Comparison of ENCODE assay signal across 1 cellular context in genomic region chr5:176361437-176362097, GRCh38.
A peak's percentile ranks its signal among the peaks of the same experiment; 100 is the strongest.
TF ChIP-seq lines count a peak whose summit lies in the region.

Gene KIAA1191 (minus strand): TSS chr5:176361764. CDS start chr5:176359508, 2,256 bp downstream.

TF ChIP-seq in K562, 482 proteins besides CTCF, POLR2A, EP300 and RAD21 (continued from another document and continues in another):
- TF ChIP-seq, protein P1, sequence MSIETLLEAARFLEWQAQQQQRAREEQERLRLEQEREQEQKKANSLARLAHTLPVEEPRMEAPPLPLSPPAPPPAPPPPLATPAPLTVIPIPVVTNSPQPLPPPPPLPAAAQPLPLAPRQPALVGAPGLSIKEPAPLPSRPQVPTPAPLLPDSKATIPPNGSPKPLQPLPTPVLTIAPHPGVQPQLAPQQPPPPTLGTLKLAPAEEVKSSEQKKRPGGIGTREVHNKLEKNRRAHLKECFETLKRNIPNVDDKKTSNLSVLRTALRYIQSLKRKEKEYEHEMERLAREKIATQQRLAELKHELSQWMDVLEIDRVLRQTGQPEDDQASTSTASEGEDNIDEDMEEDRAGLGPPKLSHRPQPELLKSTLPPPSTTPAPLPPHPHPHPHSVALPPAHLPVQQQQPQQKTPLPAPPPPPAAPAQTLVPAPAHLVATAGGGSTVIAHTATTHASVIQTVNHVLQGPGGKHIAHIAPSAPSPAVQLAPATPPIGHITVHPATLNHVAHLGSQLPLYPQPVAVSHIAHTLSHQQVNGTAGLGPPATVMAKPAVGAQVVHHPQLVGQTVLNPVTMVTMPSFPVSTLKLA (conservative IDR thresholded peaks at IDR 0.05), result peak; percentile 47 to 72; a peak in 2 of 4 replicates
- TF ChIP-seq, protein P2, sequence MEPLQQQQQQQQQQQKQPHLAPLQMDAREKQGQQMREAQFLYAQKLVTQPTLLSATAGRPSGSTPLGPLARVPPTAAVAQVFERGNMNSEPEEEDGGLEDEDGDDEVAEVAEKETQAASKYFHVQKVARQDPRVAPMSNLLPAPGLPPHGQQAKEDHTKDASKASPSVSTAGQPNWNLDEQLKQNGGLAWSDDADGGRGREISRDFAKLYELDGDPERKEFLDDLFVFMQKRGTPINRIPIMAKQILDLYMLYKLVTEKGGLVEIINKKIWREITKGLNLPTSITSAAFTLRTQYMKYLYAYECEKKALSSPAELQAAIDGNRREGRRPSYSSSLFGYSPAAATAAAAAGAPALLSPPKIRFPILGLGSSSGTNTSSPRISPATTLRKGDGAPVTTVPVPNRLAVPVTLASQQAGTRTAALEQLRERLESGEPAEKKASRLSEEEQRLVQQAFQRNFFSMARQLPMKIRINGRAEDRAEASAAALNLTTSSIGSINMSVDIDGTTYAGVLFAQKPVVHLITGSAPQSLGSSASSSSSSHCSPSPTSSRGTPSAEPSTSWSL (CRISPR knock-in tag; IDR thresholded peaks at IDR 0.05; ENCODE audit: borderline replicate concordance), result no peak
- TF ChIP-seq ZNF75A (CRISPR knock-in tag; IDR thresholded peaks at IDR 0.05) (no peak), ARHGAP35 (IDR thresholded peaks at IDR 0.05; ENCODE audit: partially characterized antibody) (peak; percentile 91), RBM39 (optimal IDR thresholded peaks at IDR 0.05; ENCODE audit: low read depth, low read length) (no peak), MYC (IDR thresholded peaks at IDR 0.05; ENCODE audit: low read depth, low read length) (0 out of 2 replicates have a peak, but pooled peaks have one; percentile 36), MYC (CRISPR knock-in tag; IDR thresholded peaks at IDR 0.05; ENCODE audit: borderline replicate concordance, low read depth) (0 out of 2 replicates have a peak, but pooled peaks have one; percentile 38), SIRT6 (IDR thresholded peaks at IDR 0.05; ENCODE audit: low read depth, low read length) (no peak), NCOA2 (IDR thresholded peaks at IDR 0.05; ENCODE audit: partially characterized antibody in 2 of 2) (no peak), HSF4 (CRISPR knock-in tag; IDR thresholded peaks at IDR 0.05; ENCODE audit: borderline replicate concordance) (no peak), YBX1 (IDR thresholded peaks at IDR 0.05) (no peak), SREBF1 (IDR thresholded peaks at IDR 0.05; ENCODE audit: borderline replicate concordance, low read depth, low read length) (no peak), RBM25 (IDR thresholded peaks at IDR 0.05; ENCODE audit: low read depth, low read length, severe bottlenecking) (peak; percentile 40), CC2D1A (IDR thresholded peaks at IDR 0.05) (no peak), ARID4B (CRISPR knock-in tag; IDR thresholded peaks at IDR 0.05) (peak; percentile 94), ZNF146 (CRISPR knock-in tag; IDR thresholded peaks at IDR 0.05; ENCODE audit: unreplicated experiment) (no peak), ZNF561 (CRISPR knock-in tag; conservative IDR thresholded peaks at IDR 0.05) (no peak), ZNF76 (CRISPR knock-in tag; IDR thresholded peaks at IDR 0.05; ENCODE audit: borderline replicate concordance) (no peak), ZNF143 (CRISPR knock-in tag; IDR thresholded peaks at IDR 0.05) (peak; percentile 93)
- TF ChIP-seq, protein P3, sequence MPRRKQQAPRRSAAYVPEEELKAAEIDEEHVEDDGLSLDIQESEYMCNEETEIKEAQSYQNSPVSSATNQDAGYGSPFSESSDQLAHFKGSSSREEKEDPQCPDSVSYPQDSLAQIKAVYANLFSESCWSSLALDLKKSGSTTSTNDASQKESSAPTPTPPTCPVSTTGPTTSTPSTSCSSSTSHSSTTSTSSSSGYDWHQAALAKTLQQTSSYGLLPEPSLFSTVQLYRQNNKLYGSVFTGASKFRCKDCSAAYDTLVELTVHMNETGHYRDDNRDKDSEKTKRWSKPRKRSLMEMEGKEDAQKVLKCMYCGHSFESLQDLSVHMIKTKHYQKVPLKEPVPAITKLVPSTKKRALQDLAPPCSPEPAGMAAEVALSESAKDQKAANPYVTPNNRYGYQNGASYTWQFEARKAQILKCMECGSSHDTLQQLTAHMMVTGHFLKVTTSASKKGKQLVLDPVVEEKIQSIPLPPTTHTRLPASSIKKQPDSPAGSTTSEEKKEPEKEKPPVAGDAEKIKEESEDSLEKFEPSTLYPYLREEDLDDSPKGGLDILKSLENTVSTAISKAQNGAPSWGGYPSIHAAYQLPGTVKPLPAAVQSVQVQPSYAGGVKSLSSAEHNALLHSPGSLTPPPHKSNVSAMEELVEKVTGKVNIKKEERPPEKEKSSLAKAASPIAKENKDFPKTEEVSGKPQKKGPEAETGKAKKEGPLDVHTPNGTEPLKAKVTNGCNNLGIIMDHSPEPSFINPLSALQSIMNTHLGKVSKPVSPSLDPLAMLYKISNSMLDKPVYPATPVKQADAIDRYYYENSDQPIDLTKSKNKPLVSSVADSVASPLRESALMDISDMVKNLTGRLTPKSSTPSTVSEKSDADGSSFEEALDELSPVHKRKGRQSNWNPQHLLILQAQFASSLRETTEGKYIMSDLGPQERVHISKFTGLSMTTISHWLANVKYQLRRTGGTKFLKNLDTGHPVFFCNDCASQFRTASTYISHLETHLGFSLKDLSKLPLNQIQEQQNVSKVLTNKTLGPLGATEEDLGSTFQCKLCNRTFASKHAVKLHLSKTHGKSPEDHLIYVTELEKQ (CRISPR knock-in tag; IDR thresholded peaks at IDR 0.05), result no peak
- TF ChIP-seq, protein P4, sequence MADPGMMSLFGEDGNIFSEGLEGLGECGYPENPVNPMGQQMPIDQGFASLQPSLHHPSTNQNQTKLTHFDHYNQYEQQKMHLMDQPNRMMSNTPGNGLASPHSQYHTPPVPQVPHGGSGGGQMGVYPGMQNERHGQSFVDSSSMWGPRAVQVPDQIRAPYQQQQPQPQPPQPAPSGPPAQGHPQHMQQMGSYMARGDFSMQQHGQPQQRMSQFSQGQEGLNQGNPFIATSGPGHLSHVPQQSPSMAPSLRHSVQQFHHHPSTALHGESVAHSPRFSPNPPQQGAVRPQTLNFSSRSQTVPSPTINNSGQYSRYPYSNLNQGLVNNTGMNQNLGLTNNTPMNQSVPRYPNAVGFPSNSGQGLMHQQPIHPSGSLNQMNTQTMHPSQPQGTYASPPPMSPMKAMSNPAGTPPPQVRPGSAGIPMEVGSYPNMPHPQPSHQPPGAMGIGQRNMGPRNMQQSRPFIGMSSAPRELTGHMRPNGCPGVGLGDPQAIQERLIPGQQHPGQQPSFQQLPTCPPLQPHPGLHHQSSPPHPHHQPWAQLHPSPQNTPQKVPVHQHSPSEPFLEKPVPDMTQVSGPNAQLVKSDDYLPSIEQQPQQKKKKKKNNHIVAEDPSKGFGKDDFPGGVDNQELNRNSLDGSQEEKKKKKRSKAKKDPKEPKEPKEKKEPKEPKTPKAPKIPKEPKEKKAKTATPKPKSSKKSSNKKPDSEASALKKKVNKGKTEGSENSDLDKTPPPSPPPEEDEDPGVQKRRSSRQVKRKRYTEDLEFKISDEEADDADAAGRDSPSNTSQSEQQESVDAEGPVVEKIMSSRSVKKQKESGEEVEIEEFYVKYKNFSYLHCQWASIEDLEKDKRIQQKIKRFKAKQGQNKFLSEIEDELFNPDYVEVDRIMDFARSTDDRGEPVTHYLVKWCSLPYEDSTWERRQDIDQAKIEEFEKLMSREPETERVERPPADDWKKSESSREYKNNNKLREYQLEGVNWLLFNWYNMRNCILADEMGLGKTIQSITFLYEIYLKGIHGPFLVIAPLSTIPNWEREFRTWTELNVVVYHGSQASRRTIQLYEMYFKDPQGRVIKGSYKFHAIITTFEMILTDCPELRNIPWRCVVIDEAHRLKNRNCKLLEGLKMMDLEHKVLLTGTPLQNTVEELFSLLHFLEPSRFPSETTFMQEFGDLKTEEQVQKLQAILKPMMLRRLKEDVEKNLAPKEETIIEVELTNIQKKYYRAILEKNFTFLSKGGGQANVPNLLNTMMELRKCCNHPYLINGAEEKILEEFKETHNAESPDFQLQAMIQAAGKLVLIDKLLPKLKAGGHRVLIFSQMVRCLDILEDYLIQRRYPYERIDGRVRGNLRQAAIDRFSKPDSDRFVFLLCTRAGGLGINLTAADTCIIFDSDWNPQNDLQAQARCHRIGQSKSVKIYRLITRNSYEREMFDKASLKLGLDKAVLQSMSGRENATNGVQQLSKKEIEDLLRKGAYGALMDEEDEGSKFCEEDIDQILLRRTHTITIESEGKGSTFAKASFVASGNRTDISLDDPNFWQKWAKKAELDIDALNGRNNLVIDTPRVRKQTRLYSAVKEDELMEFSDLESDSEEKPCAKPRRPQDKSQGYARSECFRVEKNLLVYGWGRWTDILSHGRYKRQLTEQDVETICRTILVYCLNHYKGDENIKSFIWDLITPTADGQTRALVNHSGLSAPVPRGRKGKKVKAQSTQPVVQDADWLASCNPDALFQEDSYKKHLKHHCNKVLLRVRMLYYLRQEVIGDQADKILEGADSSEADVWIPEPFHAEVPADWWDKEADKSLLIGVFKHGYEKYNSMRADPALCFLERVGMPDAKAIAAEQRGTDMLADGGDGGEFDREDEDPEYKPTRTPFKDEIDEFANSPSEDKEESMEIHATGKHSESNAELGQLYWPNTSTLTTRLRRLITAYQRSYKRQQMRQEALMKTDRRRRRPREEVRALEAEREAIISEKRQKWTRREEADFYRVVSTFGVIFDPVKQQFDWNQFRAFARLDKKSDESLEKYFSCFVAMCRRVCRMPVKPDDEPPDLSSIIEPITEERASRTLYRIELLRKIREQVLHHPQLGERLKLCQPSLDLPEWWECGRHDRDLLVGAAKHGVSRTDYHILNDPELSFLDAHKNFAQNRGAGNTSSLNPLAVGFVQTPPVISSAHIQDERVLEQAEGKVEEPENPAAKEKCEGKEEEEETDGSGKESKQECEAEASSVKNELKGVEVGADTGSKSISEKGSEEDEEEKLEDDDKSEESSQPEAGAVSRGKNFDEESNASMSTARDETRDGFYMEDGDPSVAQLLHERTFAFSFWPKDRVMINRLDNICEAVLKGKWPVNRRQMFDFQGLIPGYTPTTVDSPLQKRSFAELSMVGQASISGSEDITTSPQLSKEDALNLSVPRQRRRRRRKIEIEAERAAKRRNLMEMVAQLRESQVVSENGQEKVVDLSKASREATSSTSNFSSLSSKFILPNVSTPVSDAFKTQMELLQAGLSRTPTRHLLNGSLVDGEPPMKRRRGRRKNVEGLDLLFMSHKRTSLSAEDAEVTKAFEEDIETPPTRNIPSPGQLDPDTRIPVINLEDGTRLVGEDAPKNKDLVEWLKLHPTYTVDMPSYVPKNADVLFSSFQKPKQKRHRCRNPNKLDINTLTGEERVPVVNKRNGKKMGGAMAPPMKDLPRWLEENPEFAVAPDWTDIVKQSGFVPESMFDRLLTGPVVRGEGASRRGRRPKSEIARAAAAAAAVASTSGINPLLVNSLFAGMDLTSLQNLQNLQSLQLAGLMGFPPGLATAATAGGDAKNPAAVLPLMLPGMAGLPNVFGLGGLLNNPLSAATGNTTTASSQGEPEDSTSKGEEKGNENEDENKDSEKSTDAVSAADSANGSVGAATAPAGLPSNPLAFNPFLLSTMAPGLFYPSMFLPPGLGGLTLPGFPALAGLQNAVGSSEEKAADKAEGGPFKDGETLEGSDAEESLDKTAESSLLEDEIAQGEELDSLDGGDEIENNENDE (IDR thresholded peaks at IDR 0.05; ENCODE audit: low read depth, low read length), result no peak
- TF ChIP-seq, protein P5, sequence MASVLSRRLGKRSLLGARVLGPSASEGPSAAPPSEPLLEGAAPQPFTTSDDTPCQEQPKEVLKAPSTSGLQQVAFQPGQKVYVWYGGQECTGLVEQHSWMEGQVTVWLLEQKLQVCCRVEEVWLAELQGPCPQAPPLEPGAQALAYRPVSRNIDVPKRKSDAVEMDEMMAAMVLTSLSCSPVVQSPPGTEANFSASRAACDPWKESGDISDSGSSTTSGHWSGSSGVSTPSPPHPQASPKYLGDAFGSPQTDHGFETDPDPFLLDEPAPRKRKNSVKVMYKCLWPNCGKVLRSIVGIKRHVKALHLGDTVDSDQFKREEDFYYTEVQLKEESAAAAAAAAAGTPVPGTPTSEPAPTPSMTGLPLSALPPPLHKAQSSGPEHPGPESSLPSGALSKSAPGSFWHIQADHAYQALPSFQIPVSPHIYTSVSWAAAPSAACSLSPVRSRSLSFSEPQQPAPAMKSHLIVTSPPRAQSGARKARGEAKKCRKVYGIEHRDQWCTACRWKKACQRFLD (CRISPR knock-in tag; IDR thresholded peaks at IDR 0.05), result no peak
